ENCODE assay signal across 22 cellular contexts in the genomic region with DNA sequence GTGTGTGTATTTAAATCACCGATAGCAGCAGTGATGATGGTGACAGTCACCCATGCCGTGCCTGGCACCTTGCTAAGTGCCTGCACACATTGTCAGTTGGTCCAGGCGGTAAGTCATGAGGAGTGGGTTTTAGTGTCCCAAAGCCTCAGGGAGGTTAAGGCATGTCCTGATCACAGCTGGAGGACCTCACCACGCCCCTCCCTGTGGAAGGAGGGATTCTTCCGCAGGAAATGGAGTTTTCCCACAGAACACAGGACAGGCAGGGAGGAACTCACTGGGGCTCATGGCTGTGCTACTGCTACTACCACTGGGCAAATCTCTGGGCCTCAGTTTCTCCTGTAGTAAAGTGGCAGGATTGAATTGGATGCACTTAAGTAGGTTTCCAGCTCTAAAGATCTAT.
"Had no signal": no experiment of that assay in that cellular context is flagged by ENCODE, and none has a peak within 500 bp of the region (broad histone marks: within the 10 kb centered on the region; RNA-seq: fewer than 3 reads in every experiment).

No MANE protein-coding gene starts in this region.

- H3K27me3 ChIP-seq: colonic mucosa, spleen, thyroid gland, upper lobe of right lung had no signal

- H3K9me3 Mint-ChIP-seq: activated CD4-positive, alpha-beta T cell treated with anti-CD3 and anti-CD28 coated beads, Interleukin-2, amount 10 ng/mL, durations not matched to agents 24 days and 14 days; activated CD8-positive, alpha-beta T cell treated with anti-CD3 and anti-CD28 coated beads for 36 hours; activated naive CD4-positive, alpha-beta T cell treated with anti-CD3 and anti-CD28 coated beads, Interleukin-2, amount 50 U/mL, for 72 hours; activated T-helper 1 cell treated with anti-CD3 and anti-CD28 coated beads, Interleukin-12 subunit alpha, Interleukin-12 subunit beta, Interleukin-2, Interleukin-4 antibody, amounts not matched to agents 30 ng/mL and 10 ng/mL and 1 ng/mL, durations not matched to agents 14 hours and 24 hours and 36 hours; brain; nephron progenitor cell had no signal

- H3K4me1 ChIP-seq: colonic mucosa, thyroid gland, upper lobe of right lung had no signal

- H3K36me3 Mint-ChIP-seq: activated CD8-positive, alpha-beta memory T cell treated with anti-CD3 and anti-CD28 coated beads, Interleukin-2, amount 10 ng/mL, durations not matched to agents 7 days and 5 days; activated naive CD4-positive, alpha-beta T cell treated with anti-CD3 and anti-CD28 coated beads, Interleukin-2, amount 50 U/mL, for 72 hours; brain had no signal

- FAIRE-seq: kidney had no signal

- H3K27ac ChIP-seq: colonic mucosa, upper lobe of right lung had no signal

- H3K27ac Mint-ChIP-seq: activated CD4-positive, alpha-beta T cell treated with anti-CD3 and anti-CD28 coated beads, Interleukin-2, amount 10 ng/mL, durations not matched to agents 24 days and 14 days; activated CD8-positive, alpha-beta memory T cell treated with anti-CD3 and anti-CD28 coated beads, Interleukin-2, amount 10 ng/mL, durations not matched to agents 7 days and 5 days; activated CD8-positive, alpha-beta T cell treated with anti-CD3 and anti-CD28 coated beads for 36 hours; activated naive CD4-positive, alpha-beta T cell treated with anti-CD3 and anti-CD28 coated beads, Interleukin-2, amount 50 U/mL, for 72 hours; activated T-helper 1 cell treated with anti-CD3 and anti-CD28 coated beads, Interleukin-12 subunit alpha, Interleukin-12 subunit beta, Interleukin-2, Interleukin-4 antibody, amounts not matched to agents 30 ng/mL and 10 ng/mL and 1 ng/mL, durations not matched to agents 14 hours and 24 hours and 36 hours; T-helper 17 cell had no signal

- DNase-seq: activated CD4-positive, alpha-beta T cell treated with anti-CD3 and anti-CD28 coated beads, Interleukin-2, amount 10 ng/mL, durations not matched to agents 24 days and 14 days; activated CD8-positive, alpha-beta memory T cell treated with anti-CD3 and anti-CD28 coated beads, Interleukin-2, amount 10 ng/mL, durations not matched to agents 7 days and 5 days; activated CD8-positive, alpha-beta T cell treated with anti-CD3 and anti-CD28 coated beads for 36 hours; activated T-cell treated with anti-CD3 and anti-CD28 coated beads for 4 hours; aorta; colonic mucosa; kidney; nephron progenitor cell; posterior cingulate gyrus; spleen; stimulated activated CD4-positive, alpha-beta T cell treated with anti-CD3 and anti-CD28 coated beads, Interleukin-4, amount 100 ng/mL, for 1 hour; stimulated activated naive CD4-positive, alpha-beta T cell treated with Interleukin-2 at 50 U/mL for 16 hours; substantia nigra; SW 1271; T-helper 17 cell; thyroid gland; upper lobe of right lung had no signal

- H3K4me3 ChIP-seq: colonic mucosa, spleen, thyroid gland, upper lobe of right lung had no signal

- ATAC-seq: activated CD4-positive, CD25-positive, alpha-beta regulatory T cell treated with anti-CD3 and anti-CD28 coated beads, Interleukin-2, amount 50 U/mL, for 24 hours; activated CD8-positive, alpha-beta memory T cell treated with anti-CD3 and anti-CD28 coated beads, Interleukin-2, amount 10 ng/mL, durations not matched to agents 7 days and 5 days; activated CD8-positive, alpha-beta T cell treated with anti-CD3 and anti-CD28 coated beads for 36 hours; activated naive CD4-positive, alpha-beta T cell treated with anti-CD3 and anti-CD28 coated beads, Interleukin-2, amount 50 U/mL, for 72 hours; left lobe of liver; T-helper 17 cell; upper lobe of right lung had no signal

- H3K27me3 Mint-ChIP-seq: activated CD4-positive, alpha-beta T cell treated with anti-CD3 and anti-CD28 coated beads, Interleukin-2, amount 10 ng/mL, durations not matched to agents 24 days and 14 days; activated CD8-positive, alpha-beta T cell treated with anti-CD3 and anti-CD28 coated beads for 36 hours; brain had no signal

- H3K4me1 Mint-ChIP-seq: activated CD4-positive, alpha-beta T cell treated with anti-CD3 and anti-CD28 coated beads, Interleukin-2, amount 10 ng/mL, durations not matched to agents 24 days and 14 days; activated CD8-positive, alpha-beta memory T cell treated with anti-CD3 and anti-CD28 coated beads, Interleukin-2, amount 10 ng/mL, durations not matched to agents 7 days and 5 days had no signal

- H3K9me3 ChIP-seq: colonic mucosa, spleen, thyroid gland, upper lobe of right lung had no signal

- H3K36me3 ChIP-seq: colonic mucosa, spleen, thyroid gland, upper lobe of right lung had no signal

- H3K4me3 Mint-ChIP-seq: activated CD4-positive, alpha-beta T cell treated with anti-CD3 and anti-CD28 coated beads, Interleukin-2, amount 10 ng/mL, durations not matched to agents 24 days and 14 days; activated CD8-positive, alpha-beta memory T cell treated with anti-CD3 and anti-CD28 coated beads, Interleukin-2, amount 10 ng/mL, durations not matched to agents 7 days and 5 days; activated CD8-positive, alpha-beta T cell treated with anti-CD3 and anti-CD28 coated beads for 36 hours; activated T-helper 1 cell treated with anti-CD3 and anti-CD28 coated beads, Interleukin-12 subunit alpha, Interleukin-12 subunit beta, Interleukin-2, Interleukin-4 antibody, amounts not matched to agents 30 ng/mL and 10 ng/mL and 1 ng/mL, durations not matched to agents 14 hours and 24 hours and 36 hours; brain; nephron progenitor cell; T-helper 17 cell had no signal
